8 cellular contexts compared by ENCODE assay signal in the genomic region with DNA sequence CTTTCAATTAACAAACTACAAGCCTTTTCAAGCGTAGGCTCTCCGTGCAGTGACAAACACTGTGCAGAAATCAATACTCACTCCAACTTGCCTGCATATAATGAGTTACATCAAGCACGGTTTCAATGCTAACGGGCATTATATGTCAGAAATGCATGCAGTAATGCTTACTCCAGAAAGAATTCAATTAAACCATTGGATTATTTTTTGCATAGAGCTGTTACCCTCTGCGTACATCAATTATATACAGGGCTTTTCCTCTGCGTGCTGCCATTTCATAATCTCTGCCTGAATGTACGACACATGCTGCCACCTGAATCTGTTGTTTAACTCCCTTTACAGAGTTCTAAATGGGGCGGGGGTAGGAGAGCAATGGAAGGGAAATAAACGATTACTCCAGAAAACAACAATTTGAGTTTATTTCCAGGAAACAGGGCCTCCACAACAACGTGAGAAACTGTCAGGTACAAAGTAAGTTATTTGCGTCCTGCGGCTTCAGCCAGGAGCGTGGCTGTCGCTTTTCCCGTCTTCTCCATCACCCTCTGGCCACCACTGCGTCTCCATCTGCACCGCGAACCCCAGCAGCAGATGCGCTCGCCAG. TPM values are rescaled to one million over a fixed set of nuclear protein-coding genes. Genes with fewer than 3 reads are reported as not detected.
DNase-seq lines count a peak whose midpoint lies in the region; ATAC-seq and TF ChIP-seq lines count a peak whose summit lies in the region.

No MANE protein-coding gene starts in this region.

- no peak for TF ChIP-seq POLR2A in vagina (IDR thresholded peaks at IDR 0.05)

- intact Hi-C loops in cardiac septum (cut with DNase I): loop anchor here (10.0 kb wide), 2 partner anchors 184 to 454 kb away; no protein-coding TSS in a partner anchor
- intact Hi-C loops in left cardiac atrium (cut with DNase I): loop anchor here in 1 of 2 donors (10.0 kb wide), 2 partner anchors 184 to 284 kb away; no protein-coding TSS in a partner anchor
- intact Hi-C loops in vagina (cut with DNase I): no loop called here

- H3K9me3 ChIP-seq in mesodermal cell (ENCODE audit: control insufficient read depth, low read length) (no peaks in the 10 kb centered on the region), vagina (no peaks in the 10 kb centered on the region)

- no peak for ATAC-seq in left cardiac atrium

- H3K4me1 ChIP-seq in mesodermal cell (ENCODE audit: control insufficient read depth, insufficient read depth, low read length, poor library complexity, severe bottlenecking) (peaks cover 25% of the 10 kb centered on the region), vagina (peaks cover 50% of the 10 kb centered on the region)

- WGBS in mesodermal cell (ENCODE audit: insufficient coverage in 2 of 2), 2 experiments: 33 to 34% methylated on average over 7 to 12 of the region's 20 CpGs

- H3K27ac ChIP-seq in caudate nucleus (ENCODE audit: low read depth, low read length): peak overlapping the region; percentile 97
- no peak overlapping the region for H3K27ac ChIP-seq in mesodermal cell (ENCODE audit: low read depth, low read length, severe bottlenecking)
- H3K27ac ChIP-seq in vagina: peak overlapping the region; percentile 97

- no peaks in the 10 kb centered on the region for H3K27me3 ChIP-seq in vagina

- peak; percentile 80 for DNase-seq in cardiac septum (ENCODE audit: low spot score)
- no peak for DNase-seq in left cardiac atrium
- no peak for DNase-seq in caudate nucleus (lab: John Stamatoyannopoulos, UW)
- DNase-seq in vagina (ENCODE audit: extremely low spot score in 2 of 2): no peak
- no peak for DNase-seq in HuH-7.5 (ENCODE audit: low spot score)
- no peak for DNase-seq in cerebellum (ENCODE audit: low spot score)
- DNase-seq in NCI-H2196 (lab: John Stamatoyannopoulos, UW; ENCODE audit: unreplicated experiment): no peak

- no peak for TF ChIP-seq CTCF in vagina (IDR thresholded peaks at IDR 0.05)

- H3K4me3 ChIP-seq in mesodermal cell (ENCODE audit: extremely low read depth, insufficient read depth, low read length, poor library complexity, severe bottlenecking): peak overlapping the region; percentile 94
- H3K4me3 ChIP-seq in vagina: peak overlapping the region; percentile 64 to 80

- H3K36me3 ChIP-seq in mesodermal cell (ENCODE audit: control insufficient read depth, insufficient read depth, low read length): no peaks in the 10 kb centered on the region
- no peaks in the 10 kb centered on the region for H3K36me3 ChIP-seq in vagina

RNA-seq across cellular contexts. Expression of a gene that starts 1.8 kb away (rescaled TPM):
- total RNA-seq in cardiac septum (51.4 TPM), left cardiac atrium (10 to 100 TPM; 29.6 to 30.2 TPM), vagina (82.5 TPM), cerebellum (86.3 TPM)
- polyA plus RNA-seq in mesodermal cell (2013, experiment 1 of 2): 39.4 TPM
- polyA plus RNA-seq in mesodermal cell (2013, experiment 2 of 2): 37.1 TPM
